In the genomic region with DNA sequence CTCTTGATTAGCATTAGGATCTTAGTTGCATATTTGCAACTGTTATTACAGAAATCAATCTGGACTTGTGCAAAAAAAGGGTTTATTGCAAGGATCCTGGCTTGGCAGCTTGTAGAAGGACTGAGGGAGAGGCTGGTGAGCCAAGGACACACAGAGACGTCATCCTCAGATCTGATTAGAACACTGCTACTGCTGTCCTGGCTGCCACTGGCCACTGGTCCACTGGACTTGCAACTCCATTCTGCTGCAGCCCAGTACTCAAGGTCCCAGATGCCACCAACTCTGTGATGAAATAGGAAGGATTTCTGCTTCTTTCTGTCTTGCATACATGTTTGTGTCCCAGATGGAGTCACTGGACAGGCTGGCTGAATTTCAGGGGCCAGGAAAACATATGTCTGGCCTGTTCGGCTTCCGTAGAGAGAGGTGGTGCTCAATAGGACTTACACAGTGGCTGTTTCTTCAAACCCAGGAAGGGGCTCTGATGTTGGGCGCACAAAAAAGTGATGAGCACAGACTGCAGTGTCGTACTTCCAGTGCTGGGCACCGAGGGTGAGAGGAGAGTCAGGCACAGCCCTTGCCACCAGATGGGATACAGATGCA, we compare ENCODE assay signal across 15 cellular contexts.
"Had no signal": no experiment of that assay in that cellular context is flagged by ENCODE, and none has a peak within 500 bp of the region (broad histone marks: within the 10 kb centered on the region; RNA-seq: fewer than 3 reads in every experiment).

No MANE protein-coding gene starts in this region.

- H3K27me3 ChIP-seq: hepatocyte, left lung, upper lobe of left lung had no signal

- H3K4me1 ChIP-seq: left lung, psoas muscle had no signal

- H3K79me2 ChIP-seq: hepatocyte had no signal

- ATAC-seq: activated T-cell treated with anti-CD3 and anti-CD28 coated beads, Interleukin-2, amount 50 U/mL, for 72 hours; left lung; psoas muscle; sciatic nerve; stimulated activated naive CD8-positive, alpha-beta T cell treated with anti-CD3 and anti-CD28 coated beads, Interleukin-15, amount 100 ng/mL, for 72 hours had no signal

- H3K36me3 ChIP-seq: left lung, upper lobe of left lung had no signal

- H3K4me3 ChIP-seq: hepatocyte, left lung, psoas muscle, upper lobe of left lung had no signal

- H3K27ac ChIP-seq: hepatocyte, left lung, psoas muscle, upper lobe of left lung had no signal

- H2AFZ ChIP-seq: hepatocyte had no signal

- H3K4me2 ChIP-seq: hepatocyte had no signal

- DNase-seq: activated CD4-positive, alpha-beta T cell treated with anti-CD3 and anti-CD28 coated beads, Interleukin-2, amount 50 U/mL, for 1 hour; activated naive CD8-positive, alpha-beta T cell treated with anti-CD3 and anti-CD28 coated beads, Interleukin-2, amount 10 ng/mL, durations not matched to agents 7 days and 5 days; activated T-cell treated with anti-CD3 and anti-CD28 coated beads, Interleukin-2, amount 50 U/mL, for 72 hours; anterior cingulate cortex; cerebellar nuclear complex; dermis blood vessel endothelial cell; erythroblast; islet precursor cell; psoas muscle; stimulated activated CD4-positive, alpha-beta T cell treated with anti-CD3 and anti-CD28 coated beads, Interleukin-1b, Interleukin-23, amount 100 ng/mL, for 48 hours; stimulated activated naive CD8-positive, alpha-beta T cell treated with anti-CD3 and anti-CD28 coated beads, Interleukin-15, amount 100 ng/mL, for 72 hours had no signal
